ENCODE assay signal across 2 cellular contexts in the genomic region with DNA sequence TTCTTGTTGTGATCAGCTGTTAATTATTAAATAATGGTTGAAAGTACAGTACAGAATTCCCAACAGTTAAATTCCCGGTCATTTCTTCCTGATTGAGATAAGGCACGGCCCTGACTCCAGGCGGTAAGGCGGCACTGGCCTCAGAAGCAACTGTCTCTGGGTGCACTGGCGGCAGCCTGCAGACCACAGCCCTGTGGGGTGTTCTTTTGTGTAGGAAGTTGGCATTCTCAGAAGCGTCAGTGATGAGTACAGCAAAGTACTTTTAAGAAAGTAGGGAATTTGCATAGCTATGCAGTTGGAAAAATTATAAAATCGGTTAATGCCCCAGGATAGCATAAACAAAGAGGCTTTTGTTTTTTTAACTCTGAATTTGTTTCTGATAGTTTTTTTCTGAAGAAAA.
A peak's percentile ranks its signal among the peaks of the same experiment; 100 is the strongest.
TF ChIP-seq lines count a peak whose summit lies in the region.

No MANE protein-coding gene starts in this region.

TF ChIP-seq in K562, 482 proteins besides CTCF, POLR2A, EP300 and RAD21:
- no peak for TF ChIP-seq DIDO1 (tag; IDR thresholded peaks at IDR 0.05; ENCODE audit: low read depth)
- peak; percentile 37 for TF ChIP-seq CBX8 (IDR thresholded peaks at IDR 0.05; ENCODE audit: borderline replicate concordance, extremely low read depth, low read depth, low read length, poor library complexity, severe bottlenecking)

TF ChIP-seq in liver, 16 proteins besides CTCF, POLR2A, EP300 and RAD21:
- TF ChIP-seq, protein P1, sequence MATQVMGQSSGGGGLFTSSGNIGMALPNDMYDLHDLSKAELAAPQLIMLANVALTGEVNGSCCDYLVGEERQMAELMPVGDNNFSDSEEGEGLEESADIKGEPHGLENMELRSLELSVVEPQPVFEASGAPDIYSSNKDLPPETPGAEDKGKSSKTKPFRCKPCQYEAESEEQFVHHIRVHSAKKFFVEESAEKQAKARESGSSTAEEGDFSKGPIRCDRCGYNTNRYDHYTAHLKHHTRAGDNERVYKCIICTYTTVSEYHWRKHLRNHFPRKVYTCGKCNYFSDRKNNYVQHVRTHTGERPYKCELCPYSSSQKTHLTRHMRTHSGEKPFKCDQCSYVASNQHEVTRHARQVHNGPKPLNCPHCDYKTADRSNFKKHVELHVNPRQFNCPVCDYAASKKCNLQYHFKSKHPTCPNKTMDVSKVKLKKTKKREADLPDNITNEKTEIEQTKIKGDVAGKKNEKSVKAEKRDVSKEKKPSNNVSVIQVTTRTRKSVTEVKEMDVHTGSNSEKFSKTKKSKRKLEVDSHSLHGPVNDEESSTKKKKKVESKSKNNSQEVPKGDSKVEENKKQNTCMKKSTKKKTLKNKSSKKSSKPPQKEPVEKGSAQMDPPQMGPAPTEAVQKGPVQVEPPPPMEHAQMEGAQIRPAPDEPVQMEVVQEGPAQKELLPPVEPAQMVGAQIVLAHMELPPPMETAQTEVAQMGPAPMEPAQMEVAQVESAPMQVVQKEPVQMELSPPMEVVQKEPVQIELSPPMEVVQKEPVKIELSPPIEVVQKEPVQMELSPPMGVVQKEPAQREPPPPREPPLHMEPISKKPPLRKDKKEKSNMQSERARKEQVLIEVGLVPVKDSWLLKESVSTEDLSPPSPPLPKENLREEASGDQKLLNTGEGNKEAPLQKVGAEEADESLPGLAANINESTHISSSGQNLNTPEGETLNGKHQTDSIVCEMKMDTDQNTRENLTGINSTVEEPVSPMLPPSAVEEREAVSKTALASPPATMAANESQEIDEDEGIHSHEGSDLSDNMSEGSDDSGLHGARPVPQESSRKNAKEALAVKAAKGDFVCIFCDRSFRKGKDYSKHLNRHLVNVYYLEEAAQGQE (IDR thresholded peaks at IDR 0.05), result peak; percentile 22
- TF ChIP-seq FOXA1 (IDR thresholded peaks at IDR 0.05) (no peak), FOXA2 (IDR thresholded peaks at IDR 0.05) (no peak), SP1 (IDR thresholded peaks at IDR 0.05) (no peak)
TF ChIP-seq in liver: peak in this region for 1.
